Comparison of ENCODE assay signal across 13 cellular contexts in genomic region chr5:38807570-38808461, GRCh38. TPM values are rescaled to one million over a fixed set of nuclear protein-coding genes. Genes with fewer than 3 reads are reported as not detected.
DNase-seq lines count a peak whose midpoint lies in the region; ATAC-seq and TF ChIP-seq lines count a peak whose summit lies in the region.
"Had no signal": no experiment of that assay in that cellular context is flagged by ENCODE, and none has a peak within 500 bp of the region (broad histone marks: within the 10 kb centered on the region; RNA-seq: fewer than 3 reads in every experiment).

No MANE protein-coding gene starts in this region.

- H3K4me3 Mint-ChIP-seq in T-cell = no peak overlapping the region
- H3K4me3 Mint-ChIP-seq: CD8-positive, alpha-beta T cell had no signal

- no peaks in the 10 kb centered on the region for H3K36me3 Mint-ChIP-seq in T-cell
- H3K36me3 Mint-ChIP-seq: CD8-positive, alpha-beta T cell had no signal

- peaks cover 30 to 31% of the 10 kb centered on the region in 2 donors for H3K27me3 Mint-ChIP-seq in T-cell

- DNase-seq in AG10803 (ENCODE audit: low read depth) (peak; percentile 62), HS-5 (ENCODE audit: low read depth) (peak; percentile 92), amniotic epithelial cell (ENCODE audit: low read depth) (peak; percentile 92), lung microvascular endothelial cell (ENCODE audit: low read depth in 2 of 2) (peak; percentile 72 to 85), medulla oblongata (ENCODE audit: extremely low spot score) (no peak), NCI-H774 (lab: John Stamatoyannopoulos, UW) (no peak), SK-N-DZ (ENCODE audit: low spot score) (no peak), T-cell (no peak)
- DNase-seq: activated T-cell treated with anti-CD3 and anti-CD28 coated beads for 4 hours; anterior cingulate cortex; CD8-positive, alpha-beta T cell; erythroblast; testis had no signal

- H3K4me1 Mint-ChIP-seq in T-cell = peaks cover 0 to 3% (median 2%) of the 10 kb centered on the region in 3 donors

- no peaks in the 10 kb centered on the region for H3K9me3 Mint-ChIP-seq in T-cell
- H3K9me3 Mint-ChIP-seq: CD8-positive, alpha-beta T cell had no signal

- H3K27ac Mint-ChIP-seq in T-cell = no peak overlapping the region
- H3K27ac Mint-ChIP-seq: CD8-positive, alpha-beta T cell had no signal

- TF ChIP-seq CTCF in AG10803 (conservative IDR thresholded peaks at IDR 0.05; ENCODE audit: low read length) = no peak

- no peak for ATAC-seq in T-cell (replicated peaks in 1 of 4)
- ATAC-seq: CD8-positive, alpha-beta T cell had no signal

- H3K4me3 ChIP-seq in AG10803 (ENCODE audit: low read length) = no peak overlapping the region

- CTCF ChIA-PET in T-cell (lab: Charles Lee) = interaction anchor here (3.1 to 3.2 kb wide), 3 partner anchors 366 to 387 kb away, joined by 14 to 43 read pairs (median 29); no protein-coding TSS in a partner anchor

- POLR2A ChIA-PET in T-cell (lab: Charles Lee) = no interaction called here

RNA-seq across cellular contexts. Expression of gene OSMR, which starts 38.0 kb away (rescaled TPM):
- total RNA-seq in lung microvascular endothelial cell (7.8 and 9.1 TPM in 2 replicates), T-cell (under 1 TPM in 4 of 5 donors, not detected in 1; 0.08 to 0.26 (median 0.14) TPM)
- not detected in 2 replicates for polyA plus RNA-seq in SK-N-DZ (2014; cell fraction: cytosol; rRNA removed)
- polyA plus RNA-seq in SK-N-DZ (2014; cell fraction: nucleus; rRNA removed) = not detected in 2 replicates
- total RNA-seq: CD8-positive, alpha-beta T cell had no signal

Comparison
In these comparisons a context has a peak if more than half of its experiments do, and no peak if none do; other contexts are left out.
1. DNase-seq: peak in AG10803 (single experiment), HS-5 (single experiment), amniotic epithelial cell (single experiment) and lung microvascular endothelial cell (2 of 2); none in medulla oblongata (single experiment), NCI-H774 (single experiment), SK-N-DZ (single experiment) and T-cell (0 of 34).